9 cellular contexts compared by ENCODE assay signal in genomic region chr2:230602562-230603230, GRCh38.
DNase-seq lines count a peak whose midpoint lies in the region; ATAC-seq, FAIRE-seq and TF ChIP-seq lines count a peak whose summit lies in the region.
"Had no signal": no experiment of that assay in that cellular context is flagged by ENCODE, and none has a peak within 500 bp of the region (broad histone marks: within the 10 kb centered on the region; RNA-seq: fewer than 3 reads in every experiment).

No MANE protein-coding gene starts in this region.

- peaks cover 5% of the 10 kb centered on the region for H3K4me1 Mint-ChIP-seq in WTC11

- peak; percentile 94 for FAIRE-seq in GM19239 (lab: Jason Lieb, UNC)

- in situ Hi-C loops in gastrocnemius medialis (cut with MboI; ENCODE audit: low sequenced_read_pairs in 4 of 4), result loop anchor here in 2 of 4 donors (10.0 to 25.0 kb wide), 3 partner anchors 590 to 815 kb away; no protein-coding TSS in a partner anchor

- intact Hi-C loops in gastrocnemius medialis (cut with DNase I; ENCODE audit: low total_unique reads), result no loop called here

- H3K9me3 Mint-ChIP-seq in WTC11, result peaks cover 11% of the 10 kb centered on the region

- DNase-seq in GM19239 (ENCODE audit: insufficient read length, low spot score) (no peak), gastrocnemius medialis (no peak), WTC11 (ENCODE audit: low spot score) (no peak), AG20443 (ENCODE audit: low spot score) (no peak), NCI-H1105 treated with DMSO at 0.1 percent for 48 hours (lab: John Stamatoyannopoulos, UW) (no peak)
- peak; percentile 45 to 53 for DNase-seq in activated CD4-positive, alpha-beta T cell treated with anti-CD3 and anti-CD28 coated beads, Interleukin-2, amount 50 U/mL, for 48 hours

- ATAC-seq in HG03159 (IDR thresholded peaks at IDR 0.05; ENCODE audit: unreplicated experiment) (peak; percentile 61), gastrocnemius medialis (no peak), WTC11 (no peak)

- H3K27ac ChIP-seq in neutrophil (peak overlapping the region; percentile 76), gastrocnemius medialis (no peak overlapping the region)

- POLR2A ChIA-PET in WTC11 (lab: Charles Lee), result no interaction called here

- CTCF ChIA-PET in WTC11 (lab: Charles Lee), result interaction anchor here (0.6 to 2.3 kb wide), 3 partner anchors 15 to 535 kb away, joined by 3 to 6 read pairs (median 4); no protein-coding TSS in a partner anchor

- no peaks in the 10 kb centered on the region for H3K27me3 Mint-ChIP-seq in WTC11 (ENCODE audit: low read depth)

- no peak overlapping the region for H3K27ac Mint-ChIP-seq in WTC11

- H3K4me3 ChIP-seq in neutrophil (ENCODE audit: low read depth in 1 of 2, low read length in 1 of 2), result peak overlapping the region; percentile 8 to 29
- H3K4me3 ChIP-seq in gastrocnemius medialis, result no peak overlapping the region
- H3K4me3 ChIP-seq: upper lobe of left lung had no signal

- peaks cover 11 to 17% of the 10 kb centered on the region in 2 experiments for H3K4me1 ChIP-seq in neutrophil (ENCODE audit: control insufficient read depth in 1 of 2, insufficient read depth in 1 of 2, low read depth in 1 of 2, low read length in 1 of 2)
- H3K4me1 ChIP-seq in gastrocnemius medialis, result no peaks in the 10 kb centered on the region

- H3K4me3 Mint-ChIP-seq in WTC11, result no peak overlapping the region

- TF ChIP-seq CTCF in neutrophil (IDR thresholded peaks at IDR 0.05) (no peak), gastrocnemius medialis (IDR thresholded peaks at IDR 0.05 in 4 of 5, conservative IDR thresholded peaks at IDR 0.05 in 1 of 5) (no peak), WTC11 (IDR thresholded peaks at IDR 0.05) (no peak)

- H3K36me3 ChIP-seq in neutrophil, result no peaks in the 10 kb centered on the region
- no peaks in the 10 kb centered on the region for H3K36me3 ChIP-seq in gastrocnemius medialis
- H3K36me3 ChIP-seq: upper lobe of left lung had no signal

- H3K27me3 ChIP-seq in neutrophil, result no peaks in the 10 kb centered on the region
- H3K27me3 ChIP-seq in gastrocnemius medialis, result no peaks in the 10 kb centered on the region
- H3K27me3 ChIP-seq: upper lobe of left lung had no signal

- TF ChIP-seq POLR2A in gastrocnemius medialis (IDR thresholded peaks at IDR 0.05), result no peak

- H3K9me3 ChIP-seq in neutrophil, result no peaks in the 10 kb centered on the region
- H3K9me3 ChIP-seq in gastrocnemius medialis, result no peaks in the 10 kb centered on the region
- H3K9me3 ChIP-seq: upper lobe of left lung had no signal

- peaks cover 4% of the 10 kb centered on the region for H3K36me3 Mint-ChIP-seq in WTC11

TF ChIP-seq in WTC11, 78 proteins besides CTCF, POLR2A, EP300 and RAD21:
- TF ChIP-seq ATF1 (CRISPR knock-in tag; IDR thresholded peaks at IDR 0.05) (no peak), RORB (CRISPR knock-in tag; IDR thresholded peaks at IDR 0.05) (no peak), ZNF425 (CRISPR knock-in tag; conservative IDR thresholded peaks at IDR 0.05) (no peak), E2F1 (CRISPR knock-in tag; IDR thresholded peaks at IDR 0.05) (no peak), GRHL2 (CRISPR knock-in tag; IDR thresholded peaks at IDR 0.05; ENCODE audit: insufficient replicate concordance, severe bottlenecking) (no peak), SP1 (CRISPR knock-in tag; conservative IDR thresholded peaks at IDR 0.05) (no peak), CREB1 (CRISPR knock-in tag; IDR thresholded peaks at IDR 0.05) (no peak), SOX15 (CRISPR knock-in tag; IDR thresholded peaks at IDR 0.05) (no peak), ELF4 (CRISPR knock-in tag; IDR thresholded peaks at IDR 0.05; ENCODE audit: low read depth) (no peak), AR (CRISPR knock-in tag; IDR thresholded peaks at IDR 0.05) (no peak), NFYB (CRISPR knock-in tag; conservative IDR thresholded peaks at IDR 0.05; ENCODE audit: low read depth) (no peak), NFATC4 (CRISPR knock-in tag; IDR thresholded peaks at IDR 0.05) (no peak), HMGA2 (CRISPR knock-in tag; IDR thresholded peaks at IDR 0.05) (no peak)
- TF ChIP-seq, protein P1, sequence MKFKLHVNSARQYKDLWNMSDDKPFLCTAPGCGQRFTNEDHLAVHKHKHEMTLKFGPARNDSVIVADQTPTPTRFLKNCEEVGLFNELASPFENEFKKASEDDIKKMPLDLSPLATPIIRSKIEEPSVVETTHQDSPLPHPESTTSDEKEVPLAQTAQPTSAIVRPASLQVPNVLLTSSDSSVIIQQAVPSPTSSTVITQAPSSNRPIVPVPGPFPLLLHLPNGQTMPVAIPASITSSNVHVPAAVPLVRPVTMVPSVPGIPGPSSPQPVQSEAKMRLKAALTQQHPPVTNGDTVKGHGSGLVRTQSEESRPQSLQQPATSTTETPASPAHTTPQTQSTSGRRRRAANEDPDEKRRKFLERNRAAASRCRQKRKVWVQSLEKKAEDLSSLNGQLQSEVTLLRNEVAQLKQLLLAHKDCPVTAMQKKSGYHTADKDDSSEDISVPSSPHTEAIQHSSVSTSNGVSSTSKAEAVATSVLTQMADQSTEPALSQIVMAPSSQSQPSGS (CRISPR knock-in tag; IDR thresholded peaks at IDR 0.05; ENCODE audit: borderline replicate concordance, low read depth), result no peak

Comparison
In these comparisons a context has a peak if more than half of its experiments do, and no peak if none do; other contexts are left out.
1. DNase-seq: peak in activated CD4-positive, alpha-beta T cell treated with anti-CD3 and anti-CD28 coated beads, Interleukin-2, amount 50 U/mL, for 48 hours (2 of 2); none in GM19239 (single experiment), gastrocnemius medialis (0 of 2), WTC11 (single experiment), AG20443 (single experiment) and NCI-H1105 treated with DMSO at 0.1 percent for 48 hours (single experiment).
2. H3K4me3 ChIP-seq: peak in neutrophil (2 of 2); none in gastrocnemius medialis (0 of 4).